In the genomic region with DNA sequence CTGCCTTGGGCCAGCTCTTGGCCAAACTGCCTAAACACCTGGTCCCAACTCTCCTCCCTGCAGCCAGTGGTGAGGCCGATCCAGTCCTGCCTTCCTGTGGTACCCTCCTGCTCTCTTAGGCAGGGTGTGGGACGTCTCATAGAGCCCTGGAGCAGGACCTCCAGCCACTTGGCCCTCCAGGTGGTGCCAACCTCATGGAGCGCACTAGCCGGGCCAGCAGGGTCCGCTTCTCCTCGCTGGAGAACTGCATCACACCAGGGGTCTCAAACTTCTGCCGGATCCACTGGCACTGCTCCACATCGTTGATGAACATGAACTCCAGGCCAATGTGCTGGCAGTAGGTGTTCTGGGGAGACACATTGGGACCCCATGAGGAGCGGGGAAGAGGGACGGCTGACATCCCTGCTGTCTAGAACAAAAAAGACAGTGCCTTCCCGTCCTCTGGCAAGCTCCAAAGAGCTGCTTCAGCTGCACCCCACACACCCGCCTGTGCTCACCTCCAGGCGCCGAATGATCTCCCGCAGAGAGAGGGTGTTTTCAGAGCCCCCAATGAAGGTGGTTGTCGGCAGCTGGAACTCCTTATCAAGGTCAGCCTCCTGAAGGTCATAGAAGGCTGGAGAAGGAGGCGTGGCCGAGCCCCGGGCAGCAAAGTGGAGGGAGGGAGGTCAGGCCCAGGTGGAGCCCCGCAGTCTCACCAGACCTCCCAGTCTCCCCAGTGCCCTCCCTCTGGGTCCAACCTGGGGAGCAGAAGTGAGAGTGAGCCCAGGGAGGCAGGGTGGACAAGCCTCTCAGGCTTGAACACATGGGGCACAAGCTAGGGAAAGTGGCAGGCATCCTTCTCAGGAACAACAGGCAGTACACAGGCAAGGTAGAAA, we compare ENCODE assay signal across 23 cellular contexts. TPM values are rescaled to one million over a fixed set of nuclear protein-coding genes. Genes with fewer than 3 reads are reported as not detected.
DNase-seq lines count a peak whose midpoint lies in the region; ATAC-seq and TF ChIP-seq lines count a peak whose summit lies in the region.
"Had no signal": no experiment of that assay in that cellular context is flagged by ENCODE, and none has a peak within 500 bp of the region (broad histone marks: within the 10 kb centered on the region; RNA-seq: fewer than 3 reads in every experiment).

No MANE protein-coding gene starts in this region.

- H3K4me3 Mint-ChIP-seq in stimulated activated naive CD8-positive, alpha-beta T cell treated with anti-CD3 and anti-CD28 coated beads, Interleukin-15, amount 100 ng/mL, for 72 hours: no peak overlapping the region

- no peak for DNase-seq in stimulated activated naive CD8-positive, alpha-beta T cell treated with anti-CD3 and anti-CD28 coated beads, Interleukin-15, amount 100 ng/mL, for 72 hours
- no peak for DNase-seq in stimulated activated naive CD8-positive, alpha-beta T cell treated with anti-CD3 and anti-CD28 coated beads, Interleukin-15, Interleukin-2, amounts not matched to agents 100 U/mL and 50 U/mL, for 24 hours
- DNase-seq in coronary artery (ENCODE audit: low spot score) (peak; percentile 68), mesenteric fat pad (ENCODE audit: low spot score) (peak; percentile 81), NCI-H146 treated with DMSO at 0.1 percent for 48 hours (lab: John Stamatoyannopoulos, UW; ENCODE audit: unreplicated experiment) (no peak)
- no peak for DNase-seq in activated CD4-positive, alpha-beta T cell treated with anti-CD3 and anti-CD28 coated beads for 1 hour
- DNase-seq: BE2C, DND-41, MM.1S, NCI-H1048, NCI-H1417 treated with DMSO at 0.1 percent for 48 hours, NCI-H187 treated with DMSO at 0.1 percent for 48 hours, NCI-H2107, NCI-H446 treated with DMSO at 0.1 percent for 48 hours, NCI-H526 treated with DMSO at 0.1 percent for 48 hours, PC-9, SJCRH30 had no signal

- peaks cover 45% of the 10 kb centered on the region for H3K27me3 Mint-ChIP-seq in stimulated activated naive CD8-positive, alpha-beta T cell treated with anti-CD3 and anti-CD28 coated beads, Interleukin-15, amount 100 ng/mL, for 72 hours

- no peaks in the 10 kb centered on the region for H3K9me3 Mint-ChIP-seq in stimulated activated naive CD8-positive, alpha-beta T cell treated with anti-CD3 and anti-CD28 coated beads, Interleukin-15, amount 100 ng/mL, for 72 hours

- peak; percentile 5 for ATAC-seq in stimulated activated naive CD8-positive, alpha-beta T cell treated with anti-CD3 and anti-CD28 coated beads, Interleukin-15, amount 100 ng/mL, for 72 hours
- no peak for ATAC-seq in stimulated activated naive CD8-positive, alpha-beta T cell treated with anti-CD3 and anti-CD28 coated beads, Interleukin-15, Interleukin-2, amounts not matched to agents 100 U/mL and 50 U/mL, for 24 hours
- no peak for ATAC-seq in gastroesophageal sphincter
- ATAC-seq: GM12878, HepG2, K562 had no signal

- H3K36me3 ChIP-seq in gastroesophageal sphincter: no peaks in the 10 kb centered on the region
- H3K36me3 ChIP-seq: SJCRH30 had no signal

- no peak overlapping the region for H3K4me3 ChIP-seq in coronary artery
- H3K4me3 ChIP-seq in gastroesophageal sphincter: no peak overlapping the region
- H3K4me3 ChIP-seq: GM12878, HAP-1, K562, PC-9, SJCRH30 had no signal

- H3K27me3 ChIP-seq in gastroesophageal sphincter: peaks cover 10% of the 10 kb centered on the region
- H3K27me3 ChIP-seq: BE2C, SJCRH30 had no signal

- WGBS in gastroesophageal sphincter (ENCODE audit: low coverage in 1 of 2), 2 donors: 51 to 84% methylated on average over 3 to 7 of the region's 20 CpGs

- H3K27ac Mint-ChIP-seq in stimulated activated naive CD8-positive, alpha-beta T cell treated with anti-CD3 and anti-CD28 coated beads, Interleukin-15, amount 100 ng/mL, for 72 hours: no peak overlapping the region

- no peak for TF ChIP-seq POLR2A in gastroesophageal sphincter (IDR thresholded peaks at IDR 0.05)

- TF ChIP-seq CTCF in coronary artery (IDR thresholded peaks at IDR 0.05): no peak
- no peak for TF ChIP-seq CTCF in gastroesophageal sphincter (IDR thresholded peaks at IDR 0.05)

- H3K27ac ChIP-seq in coronary artery (no peak overlapping the region), gastroesophageal sphincter (no peak overlapping the region)
- H3K27ac ChIP-seq: HL-60, PC-9, SJCRH30 had no signal

- H3K9me3 ChIP-seq in gastroesophageal sphincter: no peaks in the 10 kb centered on the region
- H3K9me3 ChIP-seq: BE2C, HAP-1, SJCRH30 had no signal

- H3K4me1 Mint-ChIP-seq in stimulated activated naive CD8-positive, alpha-beta T cell treated with anti-CD3 and anti-CD28 coated beads, Interleukin-15, amount 100 ng/mL, for 72 hours: no peaks in the 10 kb centered on the region

- no peak for TF ChIP-seq EP300 in gastroesophageal sphincter (IDR thresholded peaks at IDR 0.05)

- H3K4me1 ChIP-seq in gastroesophageal sphincter: no peaks in the 10 kb centered on the region
- H3K4me1 ChIP-seq: HAP-1, SJCRH30 had no signal

RNA-seq across cellular contexts. Expression of a gene that starts 10.2 kb away (rescaled TPM):
- total RNA-seq in mesenteric fat pad (not detected), gastroesophageal sphincter (1 to 10 TPM in 2 of 4 donors, under 1 TPM in 2; 0.62 to 1.8 (median 1.2) TPM)
- total RNA-seq: PC-9 had no signal

Comparison
In these comparisons a context has a peak if more than half of its experiments do, and no peak if none do; other contexts are left out.
1. DNase-seq: peak in coronary artery (single experiment) and mesenteric fat pad (single experiment); none in stimulated activated naive CD8-positive, alpha-beta T cell treated with anti-CD3 and anti-CD28 coated beads, Interleukin-15, amount 100 ng/mL, for 72 hours (0 of 2), stimulated activated naive CD8-positive, alpha-beta T cell treated with anti-CD3 and anti-CD28 coated beads, Interleukin-15, Interleukin-2, amounts not matched to agents 100 U/mL and 50 U/mL, for 24 hours (single experiment), activated CD4-positive, alpha-beta T cell treated with anti-CD3 and anti-CD28 coated beads for 1 hour (single experiment) and NCI-H146 treated with DMSO at 0.1 percent for 48 hours (single experiment).